Comparison of ENCODE assay signal across 11 cellular contexts in the genomic region with DNA sequence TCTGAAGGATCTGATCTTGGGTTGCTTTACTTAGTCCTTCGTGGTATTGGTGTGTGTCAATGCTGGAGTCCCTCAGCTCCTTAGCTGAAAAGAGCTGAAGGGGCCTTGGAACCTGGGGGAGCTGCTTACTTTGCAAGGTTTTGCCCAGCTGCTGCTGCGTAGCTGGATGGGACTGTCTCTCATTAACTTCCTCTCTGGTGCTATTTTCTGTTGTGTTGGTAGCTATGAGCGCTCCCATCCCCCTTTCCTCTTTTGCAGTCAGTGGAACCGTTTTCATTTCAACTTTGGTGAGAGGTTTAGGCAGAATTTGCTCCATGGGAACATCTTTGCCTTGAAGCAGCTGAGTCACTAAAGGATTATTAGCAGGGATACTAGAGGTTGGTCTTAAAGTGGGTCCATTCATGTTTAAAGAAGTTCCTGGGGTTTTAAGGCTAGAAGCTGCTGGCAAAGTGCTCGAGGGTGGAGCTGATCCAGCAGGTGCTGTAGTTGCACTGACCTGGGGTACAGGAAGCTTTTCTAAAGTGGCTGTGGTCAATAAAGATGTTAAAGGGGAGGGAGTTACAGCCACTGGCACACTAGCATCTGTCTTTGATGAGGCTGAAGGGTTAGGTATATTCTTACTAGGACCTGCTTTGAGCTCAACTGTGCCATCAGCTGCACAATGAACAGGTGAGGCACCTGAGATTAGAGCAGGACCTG.
DNase-seq lines count a peak whose midpoint lies in the region; ATAC-seq, FAIRE-seq and TF ChIP-seq lines count a peak whose summit lies in the region.
"Had no signal": no experiment of that assay in that cellular context is flagged by ENCODE, and none has a peak within 500 bp of the region (broad histone marks: within the 10 kb centered on the region; RNA-seq: fewer than 3 reads in every experiment).

No MANE protein-coding gene starts in this region.

- intact Hi-C loops in left cardiac atrium (cut with DNase I): no loop called here

- H3K4me1 ChIP-seq in endodermal cell (ENCODE audit: control insufficient read depth, insufficient read depth, low read length): peaks cover 8% of the 10 kb centered on the region

- no peak overlapping the region for H3K9ac ChIP-seq in endodermal cell (ENCODE audit: extremely low read depth, low read length, poor library complexity, severe bottlenecking)

- H3K4me1 Mint-ChIP-seq in endodermal cell: peaks cover 43% of the 10 kb centered on the region

- no peak overlapping the region for H3K27ac ChIP-seq in endodermal cell (ENCODE audit: low read depth, low read length)

- FAIRE-seq in GM12892 (lab: Jason Lieb, UNC): no peak

- peak; percentile 78 for ATAC-seq in GM21447 (IDR thresholded peaks at IDR 0.05; ENCODE audit: unreplicated experiment)
- no peak for ATAC-seq in left cardiac atrium

- H3K36me3 ChIP-seq in endodermal cell (ENCODE audit: control insufficient read depth, insufficient read depth, low read length): peaks cover 40% of the 10 kb centered on the region

- WGBS in endodermal cell (ENCODE audit: insufficient coverage in 1 of 2, insufficient read length in 1 of 2), 2 experiments: 88% methylated on average over 2 to 5 of the region's 5 CpGs

- no peak for TF ChIP-seq CTCF in endodermal cell (conservative IDR thresholded peaks at IDR 0.05)

- H3K27me3 Mint-ChIP-seq in endodermal cell (ENCODE audit: insufficient read depth): no peaks in the 10 kb centered on the region

- TF ChIP-seq POLR2A in GM12892 (IDR thresholded peaks at IDR 0.05; ENCODE audit: low read depth, low read length): no peak

- H3K4me3 ChIP-seq in endodermal cell (ENCODE audit: low read length): no peak overlapping the region

- H3K36me3 Mint-ChIP-seq in endodermal cell (ENCODE audit: low read depth): peaks cover 28% of the 10 kb centered on the region

- peak; percentile 20 for DNase-seq in CD1c-positive myeloid dendritic cell (ENCODE audit: extremely low spot score)
- DNase-seq in NOMO-1 treated with dmso at 0.1 percent for 144 hours (lab: John Stamatoyannopoulos, UW; ENCODE audit: unreplicated experiment): peak; percentile 83
- DNase-seq in endodermal cell: no peak
- no peak for DNase-seq in HPDE6-E6E7 (ENCODE audit: extremely low spot score)
- DNase-seq in ureter (ENCODE audit: low spot score): no peak
- no peak for DNase-seq in GM12892 (ENCODE audit: insufficient read length)
- DNase-seq in left cardiac atrium: no peak
- DNase-seq: activated CD4-positive, alpha-beta T cell treated with anti-CD3 and anti-CD28 coated beads, Interleukin-2, amount 50 U/mL, for 1 hour; midbrain; NCI-H2171 treated with DMSO at 0.1 percent for 48 hours had no signal

- H3K9me3 Mint-ChIP-seq in endodermal cell: no peaks in the 10 kb centered on the region

- H3K4me3 Mint-ChIP-seq in endodermal cell: no peak overlapping the region

- H3K27ac Mint-ChIP-seq in endodermal cell: peak overlapping the region; percentile 9

- no peaks in the 10 kb centered on the region for H3K9me3 ChIP-seq in endodermal cell (ENCODE audit: control insufficient read depth, low read length)

- no peaks in the 10 kb centered on the region for H3K27me3 ChIP-seq in endodermal cell (ENCODE audit: control insufficient read depth, insufficient read depth, low read length, poor library complexity, severe bottlenecking)

Comparison
In these comparisons a context has a peak if more than half of its experiments do, and no peak if none do; other contexts are left out.
1. DNase-seq: peak in CD1c-positive myeloid dendritic cell (single experiment) and NOMO-1 treated with dmso at 0.1 percent for 144 hours (single experiment); none in endodermal cell (single experiment), HPDE6-E6E7 (single experiment), ureter (single experiment), GM12892 (single experiment) and left cardiac atrium (single experiment).